ENCODE assay signal across 1 cellular context in the genomic region with DNA sequence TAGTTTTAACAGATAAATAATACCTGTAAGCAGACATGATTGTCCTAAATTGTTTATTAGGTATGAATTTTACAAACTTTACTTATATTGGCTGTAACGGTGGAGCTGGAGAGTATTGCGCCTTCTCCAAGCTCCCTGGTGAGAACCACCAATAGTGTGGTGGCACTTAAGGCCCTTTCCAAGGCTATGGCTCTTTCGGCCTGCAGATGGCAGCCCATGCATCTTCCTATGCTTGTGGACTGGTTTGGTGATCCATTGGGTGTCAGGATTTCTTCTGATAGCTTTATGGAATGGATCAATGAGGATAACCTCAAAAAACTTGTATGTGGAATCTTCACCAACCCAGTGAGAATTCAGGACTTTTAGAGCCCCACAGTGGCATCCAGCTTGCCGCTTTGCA.
TF ChIP-seq lines count a peak whose summit lies in the region.

No MANE protein-coding gene starts in this region.

TF ChIP-seq in SK-N-SH, 30 proteins besides CTCF, POLR2A, EP300 and RAD21:
- 0 out of 2 replicates have a peak, but pooled peaks have one; percentile 7 for TF ChIP-seq SMC3 (IDR thresholded peaks at IDR 0.05; ENCODE audit: low read depth, low read length)
- no peak for TF ChIP-seq YY1 (IDR thresholded peaks at IDR 0.05; ENCODE audit: low read depth)
- TF ChIP-seq, protein P1, sequence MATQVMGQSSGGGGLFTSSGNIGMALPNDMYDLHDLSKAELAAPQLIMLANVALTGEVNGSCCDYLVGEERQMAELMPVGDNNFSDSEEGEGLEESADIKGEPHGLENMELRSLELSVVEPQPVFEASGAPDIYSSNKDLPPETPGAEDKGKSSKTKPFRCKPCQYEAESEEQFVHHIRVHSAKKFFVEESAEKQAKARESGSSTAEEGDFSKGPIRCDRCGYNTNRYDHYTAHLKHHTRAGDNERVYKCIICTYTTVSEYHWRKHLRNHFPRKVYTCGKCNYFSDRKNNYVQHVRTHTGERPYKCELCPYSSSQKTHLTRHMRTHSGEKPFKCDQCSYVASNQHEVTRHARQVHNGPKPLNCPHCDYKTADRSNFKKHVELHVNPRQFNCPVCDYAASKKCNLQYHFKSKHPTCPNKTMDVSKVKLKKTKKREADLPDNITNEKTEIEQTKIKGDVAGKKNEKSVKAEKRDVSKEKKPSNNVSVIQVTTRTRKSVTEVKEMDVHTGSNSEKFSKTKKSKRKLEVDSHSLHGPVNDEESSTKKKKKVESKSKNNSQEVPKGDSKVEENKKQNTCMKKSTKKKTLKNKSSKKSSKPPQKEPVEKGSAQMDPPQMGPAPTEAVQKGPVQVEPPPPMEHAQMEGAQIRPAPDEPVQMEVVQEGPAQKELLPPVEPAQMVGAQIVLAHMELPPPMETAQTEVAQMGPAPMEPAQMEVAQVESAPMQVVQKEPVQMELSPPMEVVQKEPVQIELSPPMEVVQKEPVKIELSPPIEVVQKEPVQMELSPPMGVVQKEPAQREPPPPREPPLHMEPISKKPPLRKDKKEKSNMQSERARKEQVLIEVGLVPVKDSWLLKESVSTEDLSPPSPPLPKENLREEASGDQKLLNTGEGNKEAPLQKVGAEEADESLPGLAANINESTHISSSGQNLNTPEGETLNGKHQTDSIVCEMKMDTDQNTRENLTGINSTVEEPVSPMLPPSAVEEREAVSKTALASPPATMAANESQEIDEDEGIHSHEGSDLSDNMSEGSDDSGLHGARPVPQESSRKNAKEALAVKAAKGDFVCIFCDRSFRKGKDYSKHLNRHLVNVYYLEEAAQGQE (IDR thresholded peaks at IDR 0.05; ENCODE audit: low read depth, low read length): no peak
